Comparison of ENCODE assay signal across 8 cellular contexts in the genomic region with DNA sequence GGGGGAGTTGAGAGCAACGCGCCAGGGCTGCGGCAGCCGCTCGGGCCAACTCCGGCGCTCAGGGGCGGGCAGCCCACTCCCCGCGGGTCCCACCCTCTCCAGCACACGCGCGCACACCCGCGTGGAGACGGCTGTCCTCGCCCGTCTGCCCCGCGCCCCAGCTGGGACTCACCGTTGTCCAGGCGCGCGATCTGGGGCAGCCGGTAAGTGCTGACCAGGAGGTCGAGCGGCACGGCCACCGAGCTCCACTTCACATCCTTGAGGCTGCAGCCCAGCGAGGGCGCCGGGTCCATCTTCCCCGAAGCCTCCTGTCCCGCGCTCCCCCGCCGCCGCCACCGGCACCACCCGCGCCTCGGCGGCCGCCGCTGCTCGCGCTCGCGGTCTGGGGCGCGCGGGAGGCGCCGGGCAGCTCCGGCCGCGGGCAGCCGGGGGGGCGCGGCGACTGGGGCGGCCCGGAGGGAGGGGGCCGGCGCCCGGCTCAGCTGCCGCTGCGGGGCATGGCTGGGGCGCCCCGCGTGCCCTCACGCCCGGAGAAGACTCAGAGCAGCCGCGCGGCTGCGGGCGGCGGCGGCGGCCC. TPM values are rescaled to one million over a fixed set of nuclear protein-coding genes. Genes with fewer than 3 reads are reported as not detected.
A peak's percentile ranks its signal among the peaks of the same experiment; 100 is the strongest.
DNase-seq lines count a peak whose midpoint lies in the region; ATAC-seq, FAIRE-seq and TF ChIP-seq lines count a peak whose summit lies in the region.

No MANE protein-coding gene starts in this region.

- 2% methylated on average over 54 of the region's 81 CpGs for WGBS in K562 (ENCODE audit: insufficient coverage, low coverage, missing lambda C conversion rate)

- peak overlapping the region in 1 of 2 experiments; percentile 79; a peak in 2 of 4 replicates for H3K9ac ChIP-seq in K562 (ENCODE audit: insufficient read depth in 1 of 2, low read depth in 2 of 2, low read length in 2 of 2)
- peak overlapping the region; percentile 65; the same call in 1 of the 2 replicates for H3K9ac ChIP-seq in iPS-20b (ENCODE audit: low read depth, low read length)

- TF ChIP-seq POLR2A in K562 (conservative IDR thresholded peaks at IDR 0.05): no peak

- peaks cover 4% of the 10 kb centered on the region; the same call in 1 of the 2 replicates for H4K20me1 ChIP-seq in K562 (replicated peaks; ENCODE audit: control insufficient read depth, insufficient read depth, low read length)

- H3K4me3 ChIP-seq in A673 (ENCODE audit: low read depth, low read length, poor library complexity, severe bottlenecking): peak overlapping the region; percentile 77
- H3K4me3 ChIP-seq in K562: peak overlapping the region; percentile 45
- H3K4me3 ChIP-seq in iPS-20b (ENCODE audit: low read length): peak overlapping the region; percentile 94
- peak overlapping the region; percentile 52 to 76 (median 65) for H3K4me3 ChIP-seq in skin epidermis

- POLR2A ChIA-PET in A673 (lab: Charles Lee; ENCODE audit: low non-redundant PET) (interaction anchor here (0.6 kb wide), 2 partner anchors 110 to 167 kb away, joined by 3 read pairs; no protein-coding TSS in a partner anchor), K562 (lab: Yijun Ruan, JAX) (no interaction called here)

- no peak for FAIRE-seq in K562 (lab: Jason Lieb, UNC)

- H3K79me2 ChIP-seq in K562 (ENCODE audit: control insufficient read depth, insufficient read depth, low read length): no peaks in the 10 kb centered on the region

- DNase-seq in A673 (ENCODE audit: low spot score) (no peak), GM13977 (ENCODE audit: low spot score) (peak; percentile 57), NCI-H1092 treated with DMSO at 0.1 percent for 48 hours (lab: John Stamatoyannopoulos, UW) (peak; percentile 43), K562 (ENCODE audit: extremely low read depth in 1 of 4, low spot score in 3 of 4) (peak in 1 of 4 experiments; percentile 17), OCI-M2 (lab: John Stamatoyannopoulos, UW; ENCODE audit: unreplicated experiment) (no peak)

- TF ChIP-seq RAD21 in K562 (CRISPR knock-in tag; conservative IDR thresholded peaks at IDR 0.05 in 1 of 2, IDR thresholded peaks at IDR 0.05 in 1 of 2): no peak

- no peaks in the 10 kb centered on the region for H3K9me1 ChIP-seq in K562 (ENCODE audit: control insufficient read depth, insufficient read depth, low read length)

- intact Hi-C loops in A673 (cut with micrococcal nuclease; ENCODE audit: unreplicated experiment) (loop anchor here (2.0 to 5.0 kb wide), 2 partner anchors 77 to 199 kb away; no protein-coding TSS in a partner anchor), K562 (cut with micrococcal nuclease) (loop anchor here (2.0 to 10.0 kb wide), 4 partner anchors 135 to 311 kb away; no protein-coding TSS in a partner anchor)

- no peak for TF ChIP-seq EP300 in K562 (IDR thresholded peaks at IDR 0.05; ENCODE audit: low read length)

- in situ Hi-C loops in GM13977 (cut with MboI; ENCODE audit: low pct_unique_long_range_greater_than_20kb, low sequenced_read_pairs, unreplicated experiment): no loop called here
- in situ Hi-C loops in K562 (cut with MboI): no loop called here

- CTCF ChIA-PET in A673 (lab: Charles Lee): interaction anchor here (0.6 to 2.8 kb wide), 11 partner anchors 79 to 753 kb away, joined by 3 to 45 read pairs (median 4); no protein-coding TSS in a partner anchor
- CTCF ChIA-PET in K562 (lab: Yijun Ruan, JAX; ENCODE audit: low intra/inter-chr PET ratio): no interaction called here

- H3K27ac ChIP-seq in A673 (ENCODE audit: low read depth, low read length, poor library complexity, severe bottlenecking) (no peak overlapping the region), K562 (ENCODE audit: extremely low read depth, low read depth, low read length) (no peak overlapping the region), iPS-20b (ENCODE audit: low read length) (no peak overlapping the region), skin epidermis (peak overlapping the region in 19 of 21 experiments; percentile 45 to 85 (median 74))

- H3K27me3 ChIP-seq in A673 (replicated peaks; ENCODE audit: insufficient read depth, low read depth, low read length, poor library complexity) (no peaks in the 10 kb centered on the region), K562 (ENCODE audit: control insufficient read depth in 2 of 2, insufficient read depth in 2 of 2, low read length in 2 of 2) (peaks cover 16% of the 10 kb centered on the region in 2 experiments), iPS-20b (ENCODE audit: insufficient read depth, low read length) (peaks cover 39% of the 10 kb centered on the region)

- TF ChIP-seq CTCF in A673 (conservative IDR thresholded peaks at IDR 0.05; ENCODE audit: low read depth, low read length) (no peak), GM13977 (IDR thresholded peaks at IDR 0.05; ENCODE audit: extremely low read depth, insufficient read depth, missing control alignments) (no peak), K562 (IDR thresholded peaks at IDR 0.05 in 2 of 3, conservative IDR thresholded peaks at IDR 0.05 in 1 of 3; ENCODE audit: insufficient read depth in 2 of 3, low read depth in 1 of 3, low read length in 3 of 3) (no peak)

- H3K4me2 ChIP-seq in K562 (ENCODE audit: insufficient read depth, low read length): peak overlapping the region; percentile 70

- ATAC-seq in K562 (no peak), HG02884 (IDR thresholded peaks at IDR 0.05; ENCODE audit: unreplicated experiment) (no peak)

- peaks cover 5% of the 10 kb centered on the region for H3K4me1 ChIP-seq in A673 (ENCODE audit: insufficient read depth, low read length, poor library complexity, severe bottlenecking)
- peaks cover 11 to 14% of the 10 kb centered on the region in 2 experiments; a peak in 4 of 5 replicates for H3K4me1 ChIP-seq in K562 (replicated peaks in 1 of 2; ENCODE audit: control insufficient read depth in 2 of 2, insufficient read depth in 2 of 2, low read length in 2 of 2)
- peaks cover 21% of the 10 kb centered on the region for H3K4me1 ChIP-seq in iPS-20b (ENCODE audit: insufficient read depth, low read length)

- BruUV-seq in A673 (replicated peaks; lab: Mats Ljungman, UMichigan) (no TSS peak), K562 (replicated peaks; lab: Mats Ljungman, UMichigan) (no TSS peak)

- H3K9me3 ChIP-seq in A673 (ENCODE audit: low read depth, low read length, poor library complexity, severe bottlenecking) (no peaks in the 10 kb centered on the region), K562 (replicated peaks; ENCODE audit: control insufficient read depth, insufficient read depth, low read depth, low read length) (no peaks in the 10 kb centered on the region), iPS-20b (ENCODE audit: insufficient read depth, low read depth, low read length) (no peaks in the 10 kb centered on the region)

- H3K36me3 ChIP-seq in A673 (ENCODE audit: insufficient read depth, low read length, poor library complexity, severe bottlenecking) (no peaks in the 10 kb centered on the region), K562 (ENCODE audit: control insufficient read depth, insufficient read depth, low read length) (no peaks in the 10 kb centered on the region), iPS-20b (ENCODE audit: insufficient read depth, low read depth, low read length) (no peaks in the 10 kb centered on the region)

- peak overlapping the region; percentile 82 for H2AFZ ChIP-seq in K562 (ENCODE audit: low read depth, low read length)

TF ChIP-seq in K562, 482 proteins besides CTCF, POLR2A, EP300 and RAD21:
- TF ChIP-seq ZNF589 (CRISPR knock-in tag; IDR thresholded peaks at IDR 0.05; ENCODE audit: low read depth): no peak
- no peak for TF ChIP-seq STAG1 (CRISPR knock-in tag; IDR thresholded peaks at IDR 0.05; ENCODE audit: borderline replicate concordance)
- TF ChIP-seq NELFE (IDR thresholded peaks at IDR 0.05; ENCODE audit: insufficient read depth, insufficient read length): no peak
- no peak for TF ChIP-seq ZNF445 (CRISPR knock-in tag; IDR thresholded peaks at IDR 0.05; ENCODE audit: low read depth)
- TF ChIP-seq, protein P1, sequence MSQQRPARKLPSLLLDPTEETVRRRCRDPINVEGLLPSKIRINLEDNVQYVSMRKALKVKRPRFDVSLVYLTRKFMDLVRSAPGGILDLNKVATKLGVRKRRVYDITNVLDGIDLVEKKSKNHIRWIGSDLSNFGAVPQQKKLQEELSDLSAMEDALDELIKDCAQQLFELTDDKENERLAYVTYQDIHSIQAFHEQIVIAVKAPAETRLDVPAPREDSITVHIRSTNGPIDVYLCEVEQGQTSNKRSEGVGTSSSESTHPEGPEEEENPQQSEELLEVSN (IDR thresholded peaks at IDR 0.05; ENCODE audit: borderline replicate concordance in 1 of 2, extremely low read depth in 1 of 2, insufficient read depth in 1 of 2, insufficient read length in 1 of 2, low read depth in 1 of 2, low read length in 1 of 2, poor library complexity in 1 of 2, severe bottlenecking in 1 of 2): peak in 1 of 2 experiments; percentile 66

RNA-seq across cellular contexts. Expression of a gene that starts 0.5 kb away (rescaled TPM):
- total RNA-seq in A673 (2021) (8.4 and 9.5 TPM in 2 replicates), K562 (2014; rRNA removed) (0.05 and 0.57 TPM in 2 replicates), K562 (2014; rRNA removed; fragmentation: Illumina TruSeq; extraction: Trizol) (0.07 and 0.22 TPM in 2 replicates), K562 (2015; rRNA removed; fragmentation: Illumina TruSeq; extraction: Trizol) (0.07 and 0.08 TPM in 2 replicates), K562 (2021) (0.33 and 0.51 TPM in 2 replicates)
- 0.35 TPM in 2 replicates for total RNA-seq in K562 (2011; cell fraction: chromatin; rRNA removed; ENCODE audit: low replicate concordance)
- 0.13 and 0.33 TPM in 2 replicates for total RNA-seq in K562 (2011; cell fraction: nucleolus; rRNA removed)
- 0.29 and 0.46 TPM in 2 replicates for total RNA-seq in K562 (2011; cell fraction: nucleoplasm; rRNA removed)
- polyA plus RNA-seq in K562 (2011; rRNA removed) (0.12 and 0.29 TPM in 2 replicates), K562 (2014; fragmentation: Illumina TruSeq; extraction: Trizol) (0.13 and 0.14 TPM in 2 replicates), K562 (2014; fragmentation: Nextera tagmentation; extraction: Ambion mirVana) (under 1 TPM in 1 of 2 experiments, not detected in 1; 0.04 TPM), K562 (2014; rRNA removed) (0.03 TPM in 1 of 2 replicates, not detected in the other)
- 0.15 and 0.25 TPM in 2 replicates for polyA plus RNA-seq in K562 (2011; cell fraction: cytosol; rRNA removed)
- 0.18 and 0.27 TPM in 2 replicates for polyA plus RNA-seq in K562 (2011; cell fraction: nucleus; rRNA removed)
- polyA plus RNA-seq in K562 (2012): 0.08 and 0.14 TPM in 2 replicates
- 0.35 and 0.42 TPM in 2 replicates for polyA minus RNA-seq in K562 (2011; rRNA and poly(A)+ RNA removed)
- not detected in 2 replicates for polyA minus RNA-seq in K562 (2011; cell fraction: cytosol; rRNA and poly(A)+ RNA removed)
- polyA minus RNA-seq in K562 (2011; cell fraction: nucleus; rRNA and poly(A)+ RNA removed): 0.22 and 0.27 TPM in 2 replicates

Comparison
In these comparisons a context has a peak if more than half of its experiments do, and no peak if none do; other contexts are left out.
1. DNase-seq: peak in GM13977 (single experiment) and NCI-H1092 treated with DMSO at 0.1 percent for 48 hours (single experiment); none in A673 (single experiment) and OCI-M2 (single experiment).
2. H3K27ac ChIP-seq: peak in skin epidermis (19 of 21); none in A673 (single experiment), K562 (single experiment) and iPS-20b (single experiment).
3. Peak in every context shown above with its lines, with median percentiles within 50 percentile points of each other: H3K4me3 ChIP-seq.